In genomic region chr17:45789874-45790273, GRCh38 we compare ENCODE assay signal across 19 cellular contexts.
DNase-seq lines count a peak whose midpoint lies in the region; ATAC-seq and TF ChIP-seq lines count a peak whose summit lies in the region.
"Had no signal": no experiment of that assay in that cellular context is flagged by ENCODE, and none has a peak within 500 bp of the region (broad histone marks: within the 10 kb centered on the region; RNA-seq: fewer than 3 reads in every experiment).

No MANE protein-coding gene starts in this region.

- no peaks in the 10 kb centered on the region for H3F3A ChIP-seq in MM.1S (ENCODE audit: insufficient read depth, low read length)

- H3K79me2 ChIP-seq in MM.1S (ENCODE audit: low read length) = no peaks in the 10 kb centered on the region

- peaks cover 25% of the 10 kb centered on the region for H3K27me3 Mint-ChIP-seq in memory B cell

- H3K4me3 Mint-ChIP-seq in memory B cell = no peak overlapping the region
- H3K4me3 Mint-ChIP-seq: HFFc6, T-helper 17 cell had no signal

- H3K27me3 ChIP-seq in BLaER1 (peaks cover 35% of the 10 kb centered on the region), MM.1S (replicated peaks; ENCODE audit: insufficient read depth, low read length) (peaks cover 95% of the 10 kb centered on the region)

- H3K9ac ChIP-seq in BLaER1 (no peak overlapping the region), MM.1S (ENCODE audit: low read length) (no peak overlapping the region)

- H3K36me3 Mint-ChIP-seq in memory B cell = no peaks in the 10 kb centered on the region

- no peak overlapping the region for H3K27ac Mint-ChIP-seq in memory B cell
- H3K27ac Mint-ChIP-seq: HFFc6, T-helper 17 cell had no signal

- H3K9me3 ChIP-seq in BLaER1 (no peaks in the 10 kb centered on the region), MM.1S (replicated peaks; ENCODE audit: insufficient read depth, low read length) (no peaks in the 10 kb centered on the region)
- H3K9me3 ChIP-seq: SJCRH30 had no signal

- H3K4me3 ChIP-seq in BLaER1 = no peak overlapping the region
- H3K4me3 ChIP-seq in MM.1S (ENCODE audit: low read length) = no peak overlapping the region
- H3K4me3 ChIP-seq: SJCRH30 had no signal

- H3K4me1 ChIP-seq in BLaER1 (peaks cover 23% of the 10 kb centered on the region), MM.1S (ENCODE audit: low read length) (no peaks in the 10 kb centered on the region)
- H3K4me1 ChIP-seq: SJCRH30 had no signal

- H2AFZ ChIP-seq in MM.1S (ENCODE audit: low read length) = no peak overlapping the region

- H4K20me1 ChIP-seq in BLaER1 (peaks cover 16% of the 10 kb centered on the region), MM.1S (ENCODE audit: insufficient read depth, low read length) (no peaks in the 10 kb centered on the region)

- H3K9me3 Mint-ChIP-seq in memory B cell = no peaks in the 10 kb centered on the region
- H3K9me3 Mint-ChIP-seq: HFFc6 had no signal

- H3K9me2 ChIP-seq in MM.1S (replicated peaks; ENCODE audit: insufficient read depth, low read length) = no peaks in the 10 kb centered on the region

- H3K27ac ChIP-seq in BLaER1 (no peak overlapping the region), MM.1S (ENCODE audit: low read length) (no peak overlapping the region)
- H3K27ac ChIP-seq: SJCRH30 had no signal

- DNase-seq in DMS153 (lab: John Stamatoyannopoulos, UW) (peak; percentile 57), NCI-H524 (lab: John Stamatoyannopoulos, UW) (peak; percentile 76 to 92), memory B cell (ENCODE audit: low spot score in 2 of 2) (no peak), MM.1S (no peak), HPDE6-E6E7 (ENCODE audit: extremely low spot score) (no peak), NCI-H1092 (lab: John Stamatoyannopoulos, UW) (no peak)
- DNase-seq: C1 segment of cervical spinal cord, DND-41, H7, HFFc6, KBM-7, NCI-H1417 treated with DMSO at 0.1 percent for 48 hours, NCI-H2029, RPMI8226, T-helper 17 cell had no signal

- peak; percentile 51 for ATAC-seq in memory B cell (ENCODE audit: low read depth)
- ATAC-seq: HepG2, PC-3, T-helper 17 cell had no signal

- peaks cover 5% of the 10 kb centered on the region for H3K4me1 Mint-ChIP-seq in memory B cell

- no peaks in the 10 kb centered on the region for H3K36me3 ChIP-seq in BLaER1
- no peaks in the 10 kb centered on the region for H3K36me3 ChIP-seq in MM.1S (replicated peaks; ENCODE audit: insufficient read depth, low read length)
- H3K36me3 ChIP-seq: SJCRH30 had no signal

- H3K4me2 ChIP-seq in BLaER1 (peak overlapping the region; percentile 17), MM.1S (ENCODE audit: low read depth, low read length) (no peak overlapping the region)

- TF ChIP-seq CTCF in MM.1S (IDR thresholded peaks at IDR 0.05; ENCODE audit: low read length) = no peak

Comparison
In these comparisons a context has a peak if more than half of its experiments do, and no peak if none do; other contexts are left out.
1. DNase-seq: peak in DMS153 (single experiment) and NCI-H524 (2 of 2); none in memory B cell (0 of 2), MM.1S (single experiment), HPDE6-E6E7 (single experiment) and NCI-H1092 (single experiment).